Comparison of ENCODE assay signal across 24 cellular contexts in the genomic region with DNA sequence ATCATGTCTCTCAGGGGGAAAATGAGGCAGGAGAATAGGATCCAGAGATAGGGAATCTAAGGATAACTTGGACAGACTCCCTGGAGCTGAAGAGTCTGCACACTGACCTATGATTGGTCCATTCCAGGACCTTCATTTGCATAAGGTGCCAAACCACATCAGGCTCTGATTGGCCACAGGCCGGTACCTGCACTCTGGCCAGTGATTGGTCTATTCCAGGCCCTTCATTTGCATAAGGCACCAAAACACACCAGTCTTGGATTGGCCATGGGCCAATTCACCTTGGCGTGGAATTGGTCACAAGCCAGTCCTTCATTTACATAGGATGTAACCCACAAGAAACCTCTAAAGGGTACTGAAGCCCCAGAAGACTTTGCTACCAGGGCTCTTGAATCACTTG.
"Had no signal": no experiment of that assay in that cellular context is flagged by ENCODE, and none has a peak within 500 bp of the region (broad histone marks: within the 10 kb centered on the region; RNA-seq: fewer than 3 reads in every experiment).

No MANE protein-coding gene starts in this region.

- DNase-seq: Karpas-422, KG1, MG63, NCI-H1092 treated with DMSO at 0.1 percent for 48 hours, NCI-H1436, NCI-H187, NCI-H2029, NCI-H2081 treated with DMSO at 0.1 percent for 48 hours, NCI-H2171, NCI-H226, NCI-H446, NCI-H510A, NCI-H524 treated with DMSO at 0.1 percent for 48 hours, NCI-H69, NCI-H774, Right ventricle myocardium superior, RPMI8226, SIG-M5 had no signal

- H3K27ac ChIP-seq: HL-60, SJSA1, SK-N-MC had no signal

- H3K4me3 ChIP-seq: MG63, SJSA1, SK-N-MC had no signal

- H3K27ac Mint-ChIP-seq: IgD-negative memory B cell had no signal

- FAIRE-seq: HTR-8/SVneo, RCC 7860 had no signal

- H3K9me3 ChIP-seq: MG63, SJSA1 had no signal

- H3K36me3 ChIP-seq: MG63, SJSA1 had no signal
